32 cellular contexts compared by ENCODE assay signal in genomic region chr16:47317465-47318240, GRCh38.
DNase-seq lines count a peak whose midpoint lies in the region; ATAC-seq and TF ChIP-seq lines count a peak whose summit lies in the region.
"Had no signal": no experiment of that assay in that cellular context is flagged by ENCODE, and none has a peak within 500 bp of the region (broad histone marks: within the 10 kb centered on the region; RNA-seq: fewer than 3 reads in every experiment).

No MANE protein-coding gene starts in this region.

- intact Hi-C loops in activated CD4-positive, alpha-beta T cell treated with anti-CD3 and anti-CD28 coated beads, Interleukin-2, amount 10 ng/mL, durations not matched to agents 24 days and 14 days (cut with micrococcal nuclease): no loop called here

- H3K27ac Mint-ChIP-seq in endodermal cell: no peak overlapping the region
- H3K27ac Mint-ChIP-seq in activated CD4-positive, alpha-beta T cell treated with anti-CD3 and anti-CD28 coated beads, Interleukin-2, amount 10 ng/mL, durations not matched to agents 24 days and 14 days: no peak overlapping the region
- H3K27ac Mint-ChIP-seq: activated naive CD8-positive, alpha-beta T cell treated with anti-CD3 and anti-CD28 coated beads for 36 hours; IgD-negative memory B cell; memory B cell; stimulated activated naive CD8-positive, alpha-beta T cell treated with anti-CD3 and anti-CD28 coated beads, Interleukin-15, Interleukin-2, amounts not matched to agents 100 ng/mL and 50 ng/mL, for 24 hours; T-helper 2 cell treated with Interferon-gamma antibody and Interleukin-4, amounts not matched to agents 5 μg/mL and 100 μg/mL, for 36 hours had no signal

- no peaks in the 10 kb centered on the region for H3K9me3 Mint-ChIP-seq in endodermal cell
- no peaks in the 10 kb centered on the region for H3K9me3 Mint-ChIP-seq in activated CD4-positive, alpha-beta T cell treated with anti-CD3 and anti-CD28 coated beads, Interleukin-2, amount 10 ng/mL, durations not matched to agents 24 days and 14 days
- H3K9me3 Mint-ChIP-seq: activated naive CD8-positive, alpha-beta T cell treated with anti-CD3 and anti-CD28 coated beads for 36 hours; IgD-negative memory B cell; memory B cell; stimulated activated naive CD8-positive, alpha-beta T cell treated with anti-CD3 and anti-CD28 coated beads, Interleukin-15, Interleukin-2, amounts not matched to agents 100 ng/mL and 50 ng/mL, for 24 hours; T-helper 2 cell treated with Interferon-gamma antibody and Interleukin-4, amounts not matched to agents 5 μg/mL and 100 μg/mL, for 36 hours had no signal

- H3K36me3 Mint-ChIP-seq in endodermal cell (ENCODE audit: low read depth): peaks cover 2% of the 10 kb centered on the region
- no peaks in the 10 kb centered on the region for H3K36me3 Mint-ChIP-seq in activated CD4-positive, alpha-beta T cell treated with anti-CD3 and anti-CD28 coated beads, Interleukin-2, amount 10 ng/mL, durations not matched to agents 24 days and 14 days (ENCODE audit: low read depth)

- H3K4me1 ChIP-seq in endodermal cell (ENCODE audit: control insufficient read depth, insufficient read depth, low read length): no peaks in the 10 kb centered on the region
- H3K4me1 ChIP-seq: ascending aorta, left lung, testis had no signal

- 81 to 90% methylated on average over 4 to 7 of the region's 7 CpGs for WGBS in endodermal cell (ENCODE audit: insufficient coverage in 1 of 2, insufficient read length in 1 of 2), 2 experiments

- DNase-seq in EH (ENCODE audit: low read depth): peak; percentile 60
- DNase-seq in endodermal cell: peak; percentile 46
- DNase-seq in NCI-H1694 treated with DMSO at 0.1 percent for 48 hours (lab: John Stamatoyannopoulos, UW): no peak
- DNase-seq in SIG-M5 treated with dmso at 0.1 percent for 504 hours (lab: John Stamatoyannopoulos, UW; ENCODE audit: unreplicated experiment): no peak
- DNase-seq in activated CD4-positive, alpha-beta T cell treated with anti-CD3 and anti-CD28 coated beads, Interleukin-2, amount 10 ng/mL, durations not matched to agents 24 days and 14 days: no peak
- DNase-seq: 8988T; activated CD4-positive, alpha-beta T cell treated with anti-CD3 and anti-CD28 coated beads for 48 hours; activated effector memory CD4-positive, alpha-beta T cell treated with anti-CD3 and anti-CD28 coated beads, Interleukin-2, amount 50 U/mL, for 16 hours; activated naive CD8-positive, alpha-beta T cell treated with anti-CD3 and anti-CD28 coated beads for 36 hours; activated T-cell treated with anti-CD3 and anti-CD28 coated beads, Interleukin-2, amount 50 U/mL, for 1 hour; Calu3; caudate nucleus; DND-41; effector CD8-positive, alpha-beta T cell; left lung; NCI-H146; NCI-H2107; SHP77 treated with DMSO at 0.1 percent for 48 hours; small intestine; testis had no signal

- H3K36me3 ChIP-seq in endodermal cell (ENCODE audit: control insufficient read depth, insufficient read depth, low read length): no peaks in the 10 kb centered on the region
- H3K36me3 ChIP-seq: ascending aorta, left lung had no signal

- no peak for TF ChIP-seq CTCF in endodermal cell (conservative IDR thresholded peaks at IDR 0.05)

- H3K27me3 Mint-ChIP-seq in endodermal cell (ENCODE audit: insufficient read depth): no peaks in the 10 kb centered on the region
- no peaks in the 10 kb centered on the region for H3K27me3 Mint-ChIP-seq in activated CD4-positive, alpha-beta T cell treated with anti-CD3 and anti-CD28 coated beads, Interleukin-2, amount 10 ng/mL, durations not matched to agents 24 days and 14 days
- H3K27me3 Mint-ChIP-seq: activated naive CD8-positive, alpha-beta T cell treated with anti-CD3 and anti-CD28 coated beads for 36 hours; IgD-negative memory B cell; memory B cell; stimulated activated naive CD8-positive, alpha-beta T cell treated with anti-CD3 and anti-CD28 coated beads, Interleukin-15, Interleukin-2, amounts not matched to agents 100 ng/mL and 50 ng/mL, for 24 hours had no signal

- H3K4me3 ChIP-seq in endodermal cell (ENCODE audit: low read length): no peak overlapping the region
- H3K4me3 ChIP-seq: ascending aorta, coronary artery, left lung, testis had no signal

- ATAC-seq in GM18909 (IDR thresholded peaks at IDR 0.05; ENCODE audit: poor library complexity, unreplicated experiment): peak; percentile 68
- ATAC-seq in HG03432 (IDR thresholded peaks at IDR 0.05; ENCODE audit: unreplicated experiment): peak; percentile 65
- ATAC-seq in HG02884 (IDR thresholded peaks at IDR 0.05; ENCODE audit: unreplicated experiment): no peak
- ATAC-seq: left lung had no signal

- H3K4me1 Mint-ChIP-seq in endodermal cell: peaks cover 2% of the 10 kb centered on the region
- no peaks in the 10 kb centered on the region for H3K4me1 Mint-ChIP-seq in activated CD4-positive, alpha-beta T cell treated with anti-CD3 and anti-CD28 coated beads, Interleukin-2, amount 10 ng/mL, durations not matched to agents 24 days and 14 days
- H3K4me1 Mint-ChIP-seq: activated naive CD8-positive, alpha-beta T cell treated with anti-CD3 and anti-CD28 coated beads for 36 hours had no signal

- H3K9me3 ChIP-seq in endodermal cell (ENCODE audit: control insufficient read depth, low read length): no peaks in the 10 kb centered on the region
- H3K9me3 ChIP-seq: ascending aorta, left lung, testis had no signal

- H3K9ac ChIP-seq in endodermal cell (ENCODE audit: extremely low read depth, low read length, poor library complexity, severe bottlenecking): no peak overlapping the region

- H3K27ac ChIP-seq in endodermal cell (ENCODE audit: low read depth, low read length): no peak overlapping the region
- H3K27ac ChIP-seq: ascending aorta, C4-2B, coronary artery, epithelial cell of prostate, left lung, testis, VCaP had no signal

- H3K4me3 Mint-ChIP-seq in endodermal cell: no peak overlapping the region
- H3K4me3 Mint-ChIP-seq in activated CD4-positive, alpha-beta T cell treated with anti-CD3 and anti-CD28 coated beads, Interleukin-2, amount 10 ng/mL, durations not matched to agents 24 days and 14 days: no peak overlapping the region
- H3K4me3 Mint-ChIP-seq: activated naive CD8-positive, alpha-beta T cell treated with anti-CD3 and anti-CD28 coated beads for 36 hours; IgD-negative memory B cell; memory B cell; stimulated activated naive CD8-positive, alpha-beta T cell treated with anti-CD3 and anti-CD28 coated beads, Interleukin-15, Interleukin-2, amounts not matched to agents 100 ng/mL and 50 ng/mL, for 24 hours; T-helper 2 cell treated with Interferon-gamma antibody and Interleukin-4, amounts not matched to agents 5 μg/mL and 100 μg/mL, for 36 hours had no signal

- H3K27me3 ChIP-seq in endodermal cell (ENCODE audit: control insufficient read depth, insufficient read depth, low read length, poor library complexity, severe bottlenecking): no peaks in the 10 kb centered on the region
- H3K27me3 ChIP-seq: ascending aorta, left lung, testis had no signal

Comparison
In these comparisons a context has a peak if more than half of its experiments do, and no peak if none do; other contexts are left out.
1. DNase-seq: peak in EH (single experiment) and endodermal cell (single experiment); none in NCI-H1694 treated with DMSO at 0.1 percent for 48 hours (single experiment), SIG-M5 treated with dmso at 0.1 percent for 504 hours (single experiment) and activated CD4-positive, alpha-beta T cell treated with anti-CD3 and anti-CD28 coated beads, Interleukin-2, amount 10 ng/mL, durations not matched to agents 24 days and 14 days (single experiment).